Comparison of ENCODE assay signal across 19 cellular contexts in genomic region chr9:98778711-98779530, GRCh38. TPM values are rescaled to one million over a fixed set of nuclear protein-coding genes. Genes with fewer than 3 reads are reported as not detected.
DNase-seq lines count a peak whose midpoint lies in the region; ATAC-seq, FAIRE-seq and TF ChIP-seq lines count a peak whose summit lies in the region.
"Had no signal": no experiment of that assay in that cellular context is flagged by ENCODE, and none has a peak within 500 bp of the region (broad histone marks: within the 10 kb centered on the region; RNA-seq: fewer than 3 reads in every experiment).

No MANE protein-coding gene starts in this region.

- peaks cover 3% of the 10 kb centered on the region for H3K36me3 ChIP-seq in astrocyte (ENCODE audit: insufficient read depth, low read length)
- no peaks in the 10 kb centered on the region for H3K36me3 ChIP-seq in hepatocyte (replicated peaks; ENCODE audit: insufficient read depth, low read depth)
- peaks cover 0 to 21% of the 10 kb centered on the region in 2 donors for H3K36me3 ChIP-seq in gastrocnemius medialis
- H3K36me3 ChIP-seq: prostate gland had no signal

- WGBS in H9 (ENCODE audit: extremely low coverage, insufficient read length, low lambda C conversion rate): no CpG with 5 or more reads among the region's 8 CpGs
- WGBS in hepatocyte (ENCODE audit: low lambda C conversion rate, missing lambda C conversion rate): 62% methylated on average over 8 of the region's 8 CpGs

- H3K36me3 Mint-ChIP-seq in H9 (ENCODE audit: insufficient read depth in 1 of 3, low read depth in 3 of 3) (peaks cover 10 to 58% (median 45%) of the 10 kb centered on the region in 3 experiments; a peak in 6 of 7 replicates), astrocyte (ENCODE audit: low read depth, unreplicated experiment) (peaks cover 9% of the 10 kb centered on the region)

- no peak for FAIRE-seq in astrocyte (lab: Jason Lieb, UNC)
- FAIRE-seq: keratinocyte had no signal

- H3K79me2 ChIP-seq in H9 (ENCODE audit: insufficient read depth, low read length): no peaks in the 10 kb centered on the region
- no peaks in the 10 kb centered on the region for H3K79me2 ChIP-seq in astrocyte (ENCODE audit: insufficient read depth, low read length)
- no peaks in the 10 kb centered on the region for H3K79me2 ChIP-seq in hepatocyte

- no peak overlapping the region for H2BK20ac ChIP-seq in H9 (ENCODE audit: low read depth, low read length, poor library complexity, severe bottlenecking)

- no peak overlapping the region for H2BK15ac ChIP-seq in H9 (ENCODE audit: low read depth, low read length)

- H3K4me3 ChIP-seq in astrocyte (ENCODE audit: insufficient read depth, low read depth, low read length): no peak overlapping the region
- H3K4me3 ChIP-seq in hepatocyte: no peak overlapping the region
- no peak overlapping the region for H3K4me3 ChIP-seq in gastrocnemius medialis
- H3K4me3 ChIP-seq: prostate gland had no signal

- H3K9me3 ChIP-seq in H9 (ENCODE audit: control insufficient read depth, low read depth, low read length): no peaks in the 10 kb centered on the region
- no peaks in the 10 kb centered on the region for H3K9me3 ChIP-seq in astrocyte (ENCODE audit: insufficient read depth, low read depth, low read length)
- H3K9me3 ChIP-seq in hepatocyte (ENCODE audit: low read depth): no peaks in the 10 kb centered on the region
- H3K9me3 ChIP-seq in gastrocnemius medialis: no peaks in the 10 kb centered on the region
- H3K9me3 ChIP-seq: prostate gland had no signal

- no peaks in the 10 kb centered on the region for H3K9me2 ChIP-seq in hepatocyte (replicated peaks; ENCODE audit: insufficient read depth)

- H3K4ac ChIP-seq in H9 (ENCODE audit: low read depth, low read length): no peak overlapping the region

- no peak overlapping the region for H3K14ac ChIP-seq in H9 (ENCODE audit: insufficient read depth, low read length)

- intact Hi-C loops in posterior vena cava (cut with DNase I) (loop anchor here in 1 of 2 donors (5.0 kb wide), 1 partner anchor 462 kb away; no protein-coding TSS in a partner anchor), gastrocnemius medialis (cut with DNase I; ENCODE audit: low total_unique reads) (loop anchor here (10.0 kb wide), 2 partner anchors 464 to 854 kb away; partner anchors contain the start of gene TRMO)

- H3T11ph ChIP-seq in H9 (ENCODE audit: low read length): no peak overlapping the region

- no peak overlapping the region for H2BK5ac ChIP-seq in H9 (ENCODE audit: insufficient read length, low read length)

- no peak overlapping the region for H4K5ac ChIP-seq in H9 (ENCODE audit: insufficient read length, low read depth, low read length)

- no peaks in the 10 kb centered on the region for H3K79me1 ChIP-seq in H9 (ENCODE audit: insufficient read depth, low read depth, low read length, poor library complexity, severe bottlenecking)

- in situ Hi-C loops in gastrocnemius medialis (cut with MboI; ENCODE audit: low sequenced_read_pairs in 4 of 4): loop anchor here in 2 of 4 donors (10.0 to 25.0 kb wide), 3 partner anchors 464 to 867 kb away; partner anchors contain the start of genes NANS (in 1 of the 2) and TRMO (in 1 of the 2)

- DNase-seq in H9: no peak
- no peak for DNase-seq in astrocyte (ENCODE audit: low read depth)
- peak; percentile 71 for DNase-seq in hepatocyte (ENCODE audit: low spot score)
- DNase-seq in posterior vena cava (ENCODE audit: low spot score): peak; percentile 52
- no peak for DNase-seq in hepatic stellate cell (ENCODE audit: low spot score)
- DNase-seq in gastrocnemius medialis: no peak
- DNase-seq in NAMALWA (ENCODE audit: low spot score): no peak
- no peak for DNase-seq in NCI-H345 (lab: John Stamatoyannopoulos, UW)
- DNase-seq: activated CD4-positive, alpha-beta T cell treated with anti-CD3 and anti-CD28 coated beads for 1 hour; activated naive CD8-positive, alpha-beta T cell treated with anti-CD3 and anti-CD28 coated beads, Interleukin-2, amount 10 ng/mL, durations not matched to agents 7 days and 5 days; central memory CD4-positive, alpha-beta T cell; DMS153; NK-92 treated with Interleukin-12 subunit alpha and Interleukin-12 subunit beta, amount 100 ng/mL, for 24 hours; Right ventricle myocardium superior had no signal

- H3K27me3 Mint-ChIP-seq in H9 (ENCODE audit: low read depth) (no peaks in the 10 kb centered on the region), astrocyte (ENCODE audit: low read depth, unreplicated experiment) (no peaks in the 10 kb centered on the region)
- H3K27me3 Mint-ChIP-seq: activated naive CD8-positive, alpha-beta T cell treated with anti-CD3 and anti-CD28 coated beads, Interleukin-2, amount 10 ng/mL, durations not matched to agents 7 days and 5 days had no signal

- H3K23me2 ChIP-seq in H9 (ENCODE audit: insufficient read length, low read depth, low read length, poor library complexity, severe bottlenecking): no peaks in the 10 kb centered on the region

- no peak overlapping the region for H2BK120ac ChIP-seq in H9 (ENCODE audit: low read depth, low read length, poor library complexity, severe bottlenecking)

- H3K27ac ChIP-seq in H9 (ENCODE audit: insufficient read length, low read depth, low read length) (no peak overlapping the region), astrocyte (ENCODE audit: low read depth, low read length) (no peak overlapping the region), hepatocyte (peak overlapping the region; percentile 94), gastrocnemius medialis (no peak overlapping the region)
- H3K27ac ChIP-seq: epithelial cell of prostate, KMS-11, prostate gland had no signal

- H3K4me1 Mint-ChIP-seq in H9 (no peaks in the 10 kb centered on the region; a peak in 1 of 4 replicates), astrocyte (ENCODE audit: low read depth, unreplicated experiment) (peaks cover 10% of the 10 kb centered on the region)

- H3K9me3 Mint-ChIP-seq in H9 (no peaks in the 10 kb centered on the region; a peak in 1 of 5 replicates), astrocyte (ENCODE audit: unreplicated experiment) (no peaks in the 10 kb centered on the region)
- H3K9me3 Mint-ChIP-seq: activated naive CD8-positive, alpha-beta T cell treated with anti-CD3 and anti-CD28 coated beads, Interleukin-2, amount 10 ng/mL, durations not matched to agents 7 days and 5 days; T-helper 2 cell treated with Interferon-gamma antibody and Interleukin-4, amounts not matched to agents 5 μg/mL and 100 μg/mL, for 36 hours had no signal

- H3K4me3 Mint-ChIP-seq in H9 (no peak overlapping the region), astrocyte (ENCODE audit: unreplicated experiment) (no peak overlapping the region)
- H3K4me3 Mint-ChIP-seq: activated naive CD8-positive, alpha-beta T cell treated with anti-CD3 and anti-CD28 coated beads, Interleukin-2, amount 10 ng/mL, durations not matched to agents 7 days and 5 days; T-helper 2 cell treated with Interferon-gamma antibody and Interleukin-4, amounts not matched to agents 5 μg/mL and 100 μg/mL, for 36 hours had no signal

- no peak for ATAC-seq in gastrocnemius medialis

- no peak overlapping the region for H2AK5ac ChIP-seq in H9 (ENCODE audit: insufficient read length, low read length)

- H2AFZ ChIP-seq in H9 (ENCODE audit: low read length) (no peak overlapping the region), astrocyte (ENCODE audit: low read depth, low read length) (no peak overlapping the region), hepatocyte (no peak overlapping the region)

- H2BK12ac ChIP-seq in H9 (ENCODE audit: insufficient read length, low read depth, low read length): no peak overlapping the region

- no peaks in the 10 kb centered on the region for H3K27me3 ChIP-seq in H9 (ENCODE audit: insufficient read depth, low read length)
- H3K27me3 ChIP-seq in astrocyte (ENCODE audit: insufficient read depth, low read length): no peaks in the 10 kb centered on the region
- no peaks in the 10 kb centered on the region for H3K27me3 ChIP-seq in hepatocyte
- H3K27me3 ChIP-seq in gastrocnemius medialis: no peaks in the 10 kb centered on the region

- no peak overlapping the region for H4K8ac ChIP-seq in H9 (replicated peaks; ENCODE audit: insufficient read length, low read depth, low read length)

- H4K20me1 ChIP-seq in H9 (ENCODE audit: control insufficient read depth, insufficient read depth, insufficient read length) (no peaks in the 10 kb centered on the region), astrocyte (ENCODE audit: insufficient read depth, low read length) (peaks cover 3% of the 10 kb centered on the region), hepatocyte (ENCODE audit: insufficient read depth, poor library complexity, severe bottlenecking) (no peaks in the 10 kb centered on the region)

- no peak for TF ChIP-seq POLR2A in gastrocnemius medialis (IDR thresholded peaks at IDR 0.05)

- H3K9ac ChIP-seq in H9 (ENCODE audit: extremely low read depth, insufficient read length, low read length): no peak overlapping the region
- no peak overlapping the region for H3K9ac ChIP-seq in astrocyte (ENCODE audit: low read length)
- H3K9ac ChIP-seq: KMS-11 had no signal

- H3K27ac Mint-ChIP-seq in H9 (peak overlapping the region in 2 of 3 experiments; percentile 36 to 57; a peak in 3 of 7 replicates), astrocyte (ENCODE audit: unreplicated experiment) (peak overlapping the region; percentile 59)
- H3K27ac Mint-ChIP-seq: activated naive CD8-positive, alpha-beta T cell treated with anti-CD3 and anti-CD28 coated beads, Interleukin-2, amount 10 ng/mL, durations not matched to agents 7 days and 5 days; T-helper 2 cell treated with Interferon-gamma antibody and Interleukin-4, amounts not matched to agents 5 μg/mL and 100 μg/mL, for 36 hours had no signal

- no peak overlapping the region for H3K56ac ChIP-seq in H9 (ENCODE audit: insufficient read length, low read depth, low read length)

- H3K18ac ChIP-seq in H9 (ENCODE audit: insufficient read length, low read depth, low read length): no peak overlapping the region

- H3K4me1 ChIP-seq in H9 (ENCODE audit: insufficient read depth, low read length) (no peaks in the 10 kb centered on the region), astrocyte (ENCODE audit: insufficient read depth, low read length) (no peaks in the 10 kb centered on the region), hepatocyte (ENCODE audit: insufficient read depth) (peaks cover 32% of the 10 kb centered on the region), gastrocnemius medialis (no peaks in the 10 kb centered on the region)
- H3K4me1 ChIP-seq: prostate gland had no signal

- H4K91ac ChIP-seq in H9 (ENCODE audit: insufficient read length, low read depth, low read length): no peak overlapping the region

- no peak overlapping the region for H3K23ac ChIP-seq in H9 (ENCODE audit: insufficient read length, low read depth, low read length)

- H3K4me2 ChIP-seq in H9 (ENCODE audit: insufficient read depth, insufficient read length, low read length) (no peak overlapping the region), astrocyte (ENCODE audit: low read length) (no peak overlapping the region), hepatocyte (no peak overlapping the region)
- H3K4me2 ChIP-seq: KMS-11 had no signal

- no peak for TF ChIP-seq CTCF in H9 (conservative IDR thresholded peaks at IDR 0.05)
- TF ChIP-seq CTCF in astrocyte (IDR thresholded peaks at IDR 0.05; ENCODE audit: insufficient read depth, low read depth, low read length): no peak
- no peak for TF ChIP-seq CTCF in hepatocyte (IDR thresholded peaks at IDR 0.05; ENCODE audit: poor library complexity)
- no peak for TF ChIP-seq CTCF in gastrocnemius medialis (IDR thresholded peaks at IDR 0.05 in 4 of 5, conservative IDR thresholded peaks at IDR 0.05 in 1 of 5)

RNA-seq across cellular contexts. Expression of gene ANKS6, which starts 17.4 kb away (rescaled TPM):
- total RNA-seq in H9 (2021) (44.5 and 46.3 TPM in 2 replicates), astrocyte (15.6 and 16.7 TPM in 2 replicates), hepatocyte (22.9 and 24.6 TPM in 2 replicates), posterior vena cava (10 to 100 TPM; 15.5 to 18.6 TPM), gastrocnemius medialis (1 to 10 TPM; 3.9 to 7.0 (median 4.4) TPM)
- polyA plus RNA-seq in hepatocyte: 21.3 and 23.5 TPM in 2 replicates

RNA-seq across cellular contexts. Expression of gene GALNT12, which starts 28.5 kb away (rescaled TPM):
- total RNA-seq in H9 (2021) (18.0 and 18.5 TPM in 2 replicates), astrocyte (1.7 TPM in 2 replicates), hepatocyte (13.0 and 16.4 TPM in 2 replicates), posterior vena cava (10 to 100 TPM; 16.1 to 17.6 TPM), gastrocnemius medialis (1 to 10 TPM in 2 of 4 donors, under 1 TPM in 2; 0.55 to 1.6 (median 1.1) TPM)
- polyA plus RNA-seq in hepatocyte: 13.9 and 17.2 TPM in 2 replicates

Comparison
In these comparisons a context has a peak if more than half of its experiments do, and no peak if none do; other contexts are left out.
1. DNase-seq: peak in hepatocyte (single experiment) and posterior vena cava (single experiment); none in H9 (single experiment), astrocyte (single experiment), hepatic stellate cell (single experiment), gastrocnemius medialis (0 of 2), NAMALWA (single experiment) and NCI-H345 (single experiment).